Comparison of ENCODE assay signal across 8 cellular contexts in genomic region chr17:58156839-58157803, GRCh38. TPM values are rescaled to one million over a fixed set of nuclear protein-coding genes. Genes with fewer than 3 reads are reported as not detected.
DNase-seq lines count a peak whose midpoint lies in the region; ATAC-seq and TF ChIP-seq lines count a peak whose summit lies in the region.

No MANE protein-coding gene starts in this region.

- H3K36me3 ChIP-seq in tibial artery = no peaks in the 10 kb centered on the region

- H3K27ac ChIP-seq in tibial artery = no peak overlapping the region

- no peak for ATAC-seq in GM18517 (IDR thresholded peaks at IDR 0.05; ENCODE audit: unreplicated experiment)

- peaks cover 0 to 9% (median 4%) of the 10 kb centered on the region in 4 donors for H3K4me1 ChIP-seq in tibial artery

- peak; percentile 36 for DNase-seq in DMS79 treated with DMSO at 0.1 percent for 48 hours (lab: John Stamatoyannopoulos, UW)
- DNase-seq in DMS79 (lab: John Stamatoyannopoulos, UW) = no peak
- DNase-seq in activated T-cell treated with anti-CD3 and anti-CD28 coated beads for 48 hours (ENCODE audit: low read depth) = peak; percentile 59
- DNase-seq in fibroblast of the aortic adventitia (ENCODE audit: low read depth) = no peak
- DNase-seq in posterior cingulate gyrus = peak in 7 of 10 donors; percentile 19 to 85 (median 51)
- no peak for DNase-seq in tibial artery
- DNase-seq in amniotic stem cell (lab: John Stamatoyannopoulos, UW) = no peak

- intact Hi-C loops in posterior cingulate gyrus (cut with DNase I) = no loop called here
- intact Hi-C loops in tibial artery (cut with DNase I; ENCODE audit: low total_unique reads) = no loop called here

- H3K4me3 ChIP-seq in fibroblast of the aortic adventitia (ENCODE audit: low read depth, low read length) (peak overlapping the region; percentile 9), tibial artery (peak overlapping the region; percentile 25 to 42)

- no peaks in the 10 kb centered on the region for H3K9me3 ChIP-seq in tibial artery

- H3K27me3 ChIP-seq in tibial artery = peaks cover 0 to 38% of the 10 kb centered on the region in 2 donors

- TF ChIP-seq CTCF in fibroblast of the aortic adventitia (IDR thresholded peaks at IDR 0.05; ENCODE audit: insufficient read depth, low read length) (no peak), tibial artery (IDR thresholded peaks at IDR 0.05) (no peak)

RNA-seq across cellular contexts. Expression of gene OR4D1, which starts 8.9 kb away (rescaled TPM):
- not detected in 2 replicates for total RNA-seq in fibroblast of the aortic adventitia (ENCODE audit: low replicate concordance)

RNA-seq across cellular contexts. Expression of gene OR4D2, which starts 9.7 kb away (rescaled TPM):
- total RNA-seq in fibroblast of the aortic adventitia (ENCODE audit: low replicate concordance) = not detected in 2 replicates

RNA-seq across cellular contexts. Expression of gene EPX, which starts 35.4 kb away (rescaled TPM):
- total RNA-seq in fibroblast of the aortic adventitia (ENCODE audit: low replicate concordance) = not detected in 2 replicates

Comparison
In these comparisons a context has a peak if more than half of its experiments do, and no peak if none do; other contexts are left out.
1. DNase-seq: peak in DMS79 treated with DMSO at 0.1 percent for 48 hours (single experiment), activated T-cell treated with anti-CD3 and anti-CD28 coated beads for 48 hours (single experiment) and posterior cingulate gyrus (7 of 10); none in DMS79 (single experiment), fibroblast of the aortic adventitia (single experiment), tibial artery (0 of 2) and amniotic stem cell (single experiment).